ENCODE assay signal across 1 cellular context in the genomic region with DNA sequence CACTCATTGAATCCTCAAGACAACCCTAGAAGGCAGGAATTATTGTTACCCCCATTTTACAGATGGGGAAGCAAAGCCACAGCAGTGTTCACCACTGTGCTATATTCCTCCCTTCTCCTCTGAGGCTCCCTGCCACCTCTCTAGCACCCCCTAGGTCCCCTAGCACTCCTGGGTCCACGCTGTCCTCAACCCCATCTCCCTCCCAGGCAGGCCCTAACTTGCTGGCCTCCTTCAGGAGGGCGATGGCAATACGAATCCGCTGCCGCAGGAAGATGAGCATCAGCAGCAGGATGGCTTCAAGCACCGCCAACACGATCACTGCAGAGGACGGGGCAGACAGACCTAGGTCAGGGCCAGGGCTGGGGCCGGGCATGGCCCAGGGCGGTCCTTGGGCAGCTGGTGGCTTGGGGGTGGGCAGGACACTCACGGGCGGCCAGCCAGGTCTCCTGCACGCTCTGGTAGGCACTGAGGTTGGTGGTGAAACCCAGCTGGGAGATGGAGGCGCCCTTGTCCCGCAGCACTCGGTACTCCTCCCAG.
TF ChIP-seq lines count a peak whose summit lies in the region.

No MANE protein-coding gene starts in this region.

TF ChIP-seq in HepG2, 621 proteins besides CTCF, POLR2A, EP300 and RAD21 (continued from another document):
- TF ChIP-seq, protein P1, sequence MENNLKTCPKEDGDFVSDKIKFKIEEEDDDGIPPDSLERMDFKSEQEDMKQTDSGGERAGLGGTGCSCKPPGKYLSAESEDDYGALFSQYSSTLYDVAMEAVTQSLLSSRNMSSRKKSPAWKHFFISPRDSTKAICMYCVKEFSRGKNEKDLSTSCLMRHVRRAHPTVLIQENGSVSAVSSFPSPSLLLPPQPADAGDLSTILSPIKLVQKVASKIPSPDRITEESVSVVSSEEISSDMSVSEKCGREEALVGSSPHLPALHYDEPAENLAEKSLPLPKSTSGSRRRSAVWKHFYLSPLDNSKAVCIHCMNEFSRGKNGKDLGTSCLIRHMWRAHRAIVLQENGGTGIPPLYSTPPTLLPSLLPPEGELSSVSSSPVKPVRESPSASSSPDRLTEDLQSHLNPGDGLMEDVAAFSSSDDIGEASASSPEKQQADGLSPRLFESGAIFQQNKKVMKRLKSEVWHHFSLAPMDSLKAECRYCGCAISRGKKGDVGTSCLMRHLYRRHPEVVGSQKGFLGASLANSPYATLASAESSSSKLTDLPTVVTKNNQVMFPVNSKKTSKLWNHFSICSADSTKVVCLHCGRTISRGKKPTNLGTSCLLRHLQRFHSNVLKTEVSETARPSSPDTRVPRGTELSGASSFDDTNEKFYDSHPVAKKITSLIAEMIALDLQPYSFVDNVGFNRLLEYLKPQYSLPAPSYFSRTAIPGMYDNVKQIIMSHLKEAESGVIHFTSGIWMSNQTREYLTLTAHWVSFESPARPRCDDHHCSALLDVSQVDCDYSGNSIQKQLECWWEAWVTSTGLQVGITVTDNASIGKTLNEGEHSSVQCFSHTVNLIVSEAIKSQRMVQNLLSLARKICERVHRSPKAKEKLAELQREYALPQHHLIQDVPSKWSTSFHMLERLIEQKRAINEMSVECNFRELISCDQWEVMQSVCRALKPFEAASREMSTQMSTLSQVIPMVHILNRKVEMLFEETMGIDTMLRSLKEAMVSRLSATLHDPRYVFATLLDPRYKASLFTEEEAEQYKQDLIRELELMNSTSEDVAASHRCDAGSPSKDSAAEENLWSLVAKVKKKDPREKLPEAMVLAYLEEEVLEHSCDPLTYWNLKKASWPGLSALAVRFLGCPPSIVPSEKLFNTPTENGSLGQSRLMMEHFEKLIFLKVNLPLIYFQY (CRISPR knock-in tag; IDR thresholded peaks at IDR 0.05; ENCODE audit: borderline replicate concordance) = no peak
- no peak for TF ChIP-seq ZNF598 (CRISPR knock-in tag; IDR thresholded peaks at IDR 0.05; ENCODE audit: borderline replicate concordance)
- TF ChIP-seq ZNF615 (CRISPR knock-in tag; IDR thresholded peaks at IDR 0.05; ENCODE audit: borderline replicate concordance) = 0 out of 2 replicates have a peak, but pooled peaks have one; percentile 29
- TF ChIP-seq HDAC2 (CRISPR knock-in tag; IDR thresholded peaks at IDR 0.05) = no peak
- TF ChIP-seq ZNF7 (CRISPR knock-in tag; IDR thresholded peaks at IDR 0.05) = no peak
- TF ChIP-seq SP1 (IDR thresholded peaks at IDR 0.05) = no peak
- TF ChIP-seq SP1 (CRISPR knock-in tag; IDR thresholded peaks at IDR 0.05) = no peak
- TF ChIP-seq FOXM1 (CRISPR knock-in tag; IDR thresholded peaks at IDR 0.05) = no peak
- TF ChIP-seq SCMH1 (CRISPR knock-in tag; IDR thresholded peaks at IDR 0.05; ENCODE audit: borderline replicate concordance) = no peak
- no peak for TF ChIP-seq NR2F2 (IDR thresholded peaks at IDR 0.05; ENCODE audit: borderline replicate concordance, low read depth)
- TF ChIP-seq RFXANK (CRISPR knock-in tag; IDR thresholded peaks at IDR 0.05) = no peak
- no peak for TF ChIP-seq ZNF337 (CRISPR knock-in tag; IDR thresholded peaks at IDR 0.05; ENCODE audit: borderline replicate concordance, low read depth)
- TF ChIP-seq HOXD1 (CRISPR knock-in tag; IDR thresholded peaks at IDR 0.05) = no peak
- TF ChIP-seq, protein P2, sequence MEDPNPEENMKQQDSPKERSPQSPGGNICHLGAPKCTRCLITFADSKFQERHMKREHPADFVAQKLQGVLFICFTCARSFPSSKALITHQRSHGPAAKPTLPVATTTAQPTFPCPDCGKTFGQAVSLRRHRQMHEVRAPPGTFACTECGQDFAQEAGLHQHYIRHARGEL (CRISPR knock-in tag; IDR thresholded peaks at IDR 0.05) = no peak
- TF ChIP-seq, protein P3, sequence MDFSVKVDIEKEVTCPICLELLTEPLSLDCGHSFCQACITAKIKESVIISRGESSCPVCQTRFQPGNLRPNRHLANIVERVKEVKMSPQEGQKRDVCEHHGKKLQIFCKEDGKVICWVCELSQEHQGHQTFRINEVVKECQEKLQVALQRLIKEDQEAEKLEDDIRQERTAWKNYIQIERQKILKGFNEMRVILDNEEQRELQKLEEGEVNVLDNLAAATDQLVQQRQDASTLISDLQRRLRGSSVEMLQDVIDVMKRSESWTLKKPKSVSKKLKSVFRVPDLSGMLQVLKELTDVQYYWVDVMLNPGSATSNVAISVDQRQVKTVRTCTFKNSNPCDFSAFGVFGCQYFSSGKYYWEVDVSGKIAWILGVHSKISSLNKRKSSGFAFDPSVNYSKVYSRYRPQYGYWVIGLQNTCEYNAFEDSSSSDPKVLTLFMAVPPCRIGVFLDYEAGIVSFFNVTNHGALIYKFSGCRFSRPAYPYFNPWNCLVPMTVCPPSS (IDR thresholded peaks at IDR 0.05) = no peak
- no peak for TF ChIP-seq ZNF652 (CRISPR knock-in tag; IDR thresholded peaks at IDR 0.05; ENCODE audit: borderline replicate concordance, low read depth)
- TF ChIP-seq, protein P4, sequence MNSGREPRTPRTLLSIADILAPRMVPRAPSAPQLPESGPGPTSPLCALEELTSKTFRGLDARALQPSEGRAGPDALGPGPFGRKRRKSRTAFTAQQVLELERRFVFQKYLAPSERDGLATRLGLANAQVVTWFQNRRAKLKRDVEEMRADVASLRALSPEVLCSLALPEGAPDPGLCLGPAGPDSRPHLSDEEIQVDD (CRISPR knock-in tag; IDR thresholded peaks at IDR 0.05; ENCODE audit: borderline replicate concordance) = no peak
- TF ChIP-seq, protein P5, sequence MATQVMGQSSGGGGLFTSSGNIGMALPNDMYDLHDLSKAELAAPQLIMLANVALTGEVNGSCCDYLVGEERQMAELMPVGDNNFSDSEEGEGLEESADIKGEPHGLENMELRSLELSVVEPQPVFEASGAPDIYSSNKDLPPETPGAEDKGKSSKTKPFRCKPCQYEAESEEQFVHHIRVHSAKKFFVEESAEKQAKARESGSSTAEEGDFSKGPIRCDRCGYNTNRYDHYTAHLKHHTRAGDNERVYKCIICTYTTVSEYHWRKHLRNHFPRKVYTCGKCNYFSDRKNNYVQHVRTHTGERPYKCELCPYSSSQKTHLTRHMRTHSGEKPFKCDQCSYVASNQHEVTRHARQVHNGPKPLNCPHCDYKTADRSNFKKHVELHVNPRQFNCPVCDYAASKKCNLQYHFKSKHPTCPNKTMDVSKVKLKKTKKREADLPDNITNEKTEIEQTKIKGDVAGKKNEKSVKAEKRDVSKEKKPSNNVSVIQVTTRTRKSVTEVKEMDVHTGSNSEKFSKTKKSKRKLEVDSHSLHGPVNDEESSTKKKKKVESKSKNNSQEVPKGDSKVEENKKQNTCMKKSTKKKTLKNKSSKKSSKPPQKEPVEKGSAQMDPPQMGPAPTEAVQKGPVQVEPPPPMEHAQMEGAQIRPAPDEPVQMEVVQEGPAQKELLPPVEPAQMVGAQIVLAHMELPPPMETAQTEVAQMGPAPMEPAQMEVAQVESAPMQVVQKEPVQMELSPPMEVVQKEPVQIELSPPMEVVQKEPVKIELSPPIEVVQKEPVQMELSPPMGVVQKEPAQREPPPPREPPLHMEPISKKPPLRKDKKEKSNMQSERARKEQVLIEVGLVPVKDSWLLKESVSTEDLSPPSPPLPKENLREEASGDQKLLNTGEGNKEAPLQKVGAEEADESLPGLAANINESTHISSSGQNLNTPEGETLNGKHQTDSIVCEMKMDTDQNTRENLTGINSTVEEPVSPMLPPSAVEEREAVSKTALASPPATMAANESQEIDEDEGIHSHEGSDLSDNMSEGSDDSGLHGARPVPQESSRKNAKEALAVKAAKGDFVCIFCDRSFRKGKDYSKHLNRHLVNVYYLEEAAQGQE (IDR thresholded peaks at IDR 0.05; ENCODE audit: borderline replicate concordance in 1 of 2, low read depth in 1 of 2, low read length in 2 of 2) = no peak
- no peak for TF ChIP-seq WIZ (CRISPR knock-in tag; IDR thresholded peaks at IDR 0.05)
- no peak for TF ChIP-seq NCOA5 (CRISPR knock-in tag; IDR thresholded peaks at IDR 0.05)
- no peak for TF ChIP-seq TEAD3 (CRISPR knock-in tag; optimal IDR thresholded peaks at IDR 0.05; ENCODE audit: borderline replicate concordance)
- TF ChIP-seq NR2F1 (CRISPR knock-in tag; IDR thresholded peaks at IDR 0.05) = no peak
- TF ChIP-seq ZNF335 (CRISPR knock-in tag; IDR thresholded peaks at IDR 0.05) = 0 out of 2 replicates have a peak, but pooled peaks have one; percentile 2
- TF ChIP-seq CBX5 (CRISPR knock-in tag; IDR thresholded peaks at IDR 0.05; ENCODE audit: borderline replicate concordance) = no peak
- TF ChIP-seq FLYWCH1 (CRISPR knock-in tag; IDR thresholded peaks at IDR 0.05) = no peak
- TF ChIP-seq KLF16 (CRISPR knock-in tag; IDR thresholded peaks at IDR 0.05) = no peak
- TF ChIP-seq, protein P6, sequence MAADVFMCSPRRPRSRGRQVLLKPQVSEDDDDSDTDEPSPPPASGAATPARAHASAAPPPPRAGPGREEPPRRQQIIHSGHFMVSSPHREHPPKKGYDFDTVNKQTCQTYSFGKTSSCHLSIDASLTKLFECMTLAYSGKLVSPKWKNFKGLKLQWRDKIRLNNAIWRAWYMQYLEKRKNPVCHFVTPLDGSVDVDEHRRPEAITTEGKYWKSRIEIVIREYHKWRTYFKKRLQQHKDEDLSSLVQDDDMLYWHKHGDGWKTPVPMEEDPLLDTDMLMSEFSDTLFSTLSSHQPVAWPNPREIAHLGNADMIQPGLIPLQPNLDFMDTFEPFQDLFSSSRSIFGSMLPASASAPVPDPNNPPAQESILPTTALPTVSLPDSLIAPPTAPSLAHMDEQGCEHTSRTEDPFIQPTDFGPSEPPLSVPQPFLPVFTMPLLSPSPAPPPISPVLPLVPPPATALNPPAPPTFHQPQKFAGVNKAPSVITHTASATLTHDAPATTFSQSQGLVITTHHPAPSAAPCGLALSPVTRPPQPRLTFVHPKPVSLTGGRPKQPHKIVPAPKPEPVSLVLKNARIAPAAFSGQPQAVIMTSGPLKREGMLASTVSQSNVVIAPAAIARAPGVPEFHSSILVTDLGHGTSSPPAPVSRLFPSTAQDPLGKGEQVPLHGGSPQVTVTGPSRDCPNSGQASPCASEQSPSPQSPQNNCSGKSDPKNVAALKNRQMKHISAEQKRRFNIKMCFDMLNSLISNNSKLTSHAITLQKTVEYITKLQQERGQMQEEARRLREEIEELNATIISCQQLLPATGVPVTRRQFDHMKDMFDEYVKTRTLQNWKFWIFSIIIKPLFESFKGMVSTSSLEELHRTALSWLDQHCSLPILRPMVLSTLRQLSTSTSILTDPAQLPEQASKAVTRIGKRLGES (CRISPR knock-in tag; IDR thresholded peaks at IDR 0.05; ENCODE audit: borderline replicate concordance) = no peak
- no peak for TF ChIP-seq HIVEP1 (CRISPR knock-in tag; IDR thresholded peaks at IDR 0.05)
- TF ChIP-seq, protein P7, sequence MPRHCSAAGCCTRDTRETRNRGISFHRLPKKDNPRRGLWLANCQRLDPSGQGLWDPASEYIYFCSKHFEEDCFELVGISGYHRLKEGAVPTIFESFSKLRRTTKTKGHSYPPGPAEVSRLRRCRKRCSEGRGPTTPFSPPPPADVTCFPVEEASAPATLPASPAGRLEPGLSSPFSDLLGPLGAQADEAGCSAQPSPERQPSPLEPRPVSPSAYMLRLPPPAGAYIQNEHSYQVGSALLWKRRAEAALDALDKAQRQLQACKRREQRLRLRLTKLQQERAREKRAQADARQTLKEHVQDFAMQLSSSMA (CRISPR knock-in tag; IDR thresholded peaks at IDR 0.05) = no peak
- no peak for TF ChIP-seq GFI1 (CRISPR knock-in tag; IDR thresholded peaks at IDR 0.05; ENCODE audit: borderline replicate concordance)
